In genomic region chr16:31862761-31863160, GRCh38 we compare ENCODE assay signal across 29 cellular contexts.
"Had no signal": no experiment of that assay in that cellular context is flagged by ENCODE, and none has a peak within 500 bp of the region (broad histone marks: within the 10 kb centered on the region; RNA-seq: fewer than 3 reads in every experiment).

No MANE protein-coding gene starts in this region.

- H3K9me3 Mint-ChIP-seq: immature natural killer cell; naive thymus-derived CD4-positive, alpha-beta T cell; natural killer cell treated with Interleukin-12 subunit alpha and Interleukin-12 subunit beta and Interleukin-15 and Interleukin-18, amount 100 ng/mL, for 72 hours; neural crest cell; stimulated activated effector memory CD8-positive, alpha-beta T cell treated with anti-CD3 and anti-CD28 coated beads, Interleukin-12 subunit alpha, Interleukin-12 subunit beta, amount 100 ng/mL, for 72 hours; stimulated activated naive CD8-positive, alpha-beta T cell treated with anti-CD3 and anti-CD28 coated beads, Interleukin-15, Interleukin-2, amounts not matched to agents 100 ng/mL and 50 ng/mL, for 24 hours had no signal

- H3K4me3 Mint-ChIP-seq: immature natural killer cell; natural killer cell treated with Interleukin-12 subunit alpha and Interleukin-12 subunit beta and Interleukin-15 and Interleukin-18, amount 100 ng/mL, for 72 hours; neural crest cell; stimulated activated effector memory CD8-positive, alpha-beta T cell treated with anti-CD3 and anti-CD28 coated beads, Interleukin-12 subunit alpha, Interleukin-12 subunit beta, amount 100 ng/mL, for 72 hours; stimulated activated naive CD8-positive, alpha-beta T cell treated with anti-CD3 and anti-CD28 coated beads, Interleukin-15, Interleukin-2, amounts not matched to agents 100 ng/mL and 50 ng/mL, for 24 hours had no signal

- H3K36me3 ChIP-seq: left lung, lower lobe of right lung, pancreas, prostate gland, spleen, suprapubic skin, thoracic aorta, tibial artery, upper lobe of right lung had no signal

- H3K36me3 Mint-ChIP-seq: immature natural killer cell; natural killer cell treated with Interleukin-12 subunit alpha and Interleukin-12 subunit beta and Interleukin-15 and Interleukin-18, amount 100 ng/mL, for 72 hours; stimulated activated effector memory CD8-positive, alpha-beta T cell treated with anti-CD3 and anti-CD28 coated beads, Interleukin-12 subunit alpha, Interleukin-12 subunit beta, amount 100 ng/mL, for 72 hours had no signal

- H3K27me3 ChIP-seq: left lung, pancreas, suprapubic skin, tibial artery, upper lobe of right lung had no signal

- ATAC-seq: left colon; left lung; lower lobe of right lung; naive thymus-derived CD4-positive, alpha-beta T cell; natural killer cell treated with Interleukin-12 subunit alpha and Interleukin-12 subunit beta and Interleukin-15 and Interleukin-18, amount 100 ng/mL, for 72 hours; pancreas; right cardiac atrium; sciatic nerve; stimulated activated effector memory CD8-positive, alpha-beta T cell treated with anti-CD3 and anti-CD28 coated beads, Interleukin-12 subunit alpha, Interleukin-12 subunit beta, amount 100 ng/mL, for 72 hours; upper lobe of right lung had no signal

- H3K27ac Mint-ChIP-seq: natural killer cell treated with Interleukin-12 subunit alpha and Interleukin-12 subunit beta and Interleukin-15 and Interleukin-18, amount 100 ng/mL, for 72 hours; stimulated activated naive CD8-positive, alpha-beta T cell treated with anti-CD3 and anti-CD28 coated beads, Interleukin-15, Interleukin-2, amounts not matched to agents 100 ng/mL and 50 ng/mL, for 24 hours had no signal

- H3K4me3 ChIP-seq: left lung, lower lobe of right lung, pancreas, prostate gland, spleen, suprapubic skin, thoracic aorta, tibial artery, upper lobe of right lung had no signal

- H3K27ac ChIP-seq: left lung, lower lobe of right lung, pancreas, prostate gland, spleen, suprapubic skin, thoracic aorta, tibial artery, upper lobe of right lung had no signal

- H3K27me3 Mint-ChIP-seq: stimulated activated naive CD8-positive, alpha-beta T cell treated with anti-CD3 and anti-CD28 coated beads, Interleukin-15, Interleukin-2, amounts not matched to agents 100 ng/mL and 50 ng/mL, for 24 hours had no signal

- DNase-seq: hypothalamus; immature natural killer cell; kidney; left colon; left lung; lower lobe of right lung; mammary epithelial cell; mesenchymal stem cell; naive thymus-derived CD4-positive, alpha-beta T cell; nucleus accumbens; pancreas; posterior cingulate gyrus; retina; right cardiac atrium; small intestine; spleen; stimulated activated CD4-positive, alpha-beta T cell treated with anti-CD3 and anti-CD28 coated beads, Interleukin-4, amount 100 ng/mL, for 24 hours; stimulated activated naive CD4-positive, alpha-beta T cell; tibial artery; trophoblast cell; upper lobe of right lung had no signal

- H3K4me1 ChIP-seq: left lung, lower lobe of right lung, pancreas, prostate gland, suprapubic skin, tibial artery, upper lobe of right lung had no signal

- H3K4me1 Mint-ChIP-seq: immature natural killer cell, neural crest cell had no signal

- H3K9me3 ChIP-seq: left lung, lower lobe of right lung, pancreas, prostate gland, spleen, suprapubic skin, thoracic aorta, tibial artery, upper lobe of right lung had no signal
